ENCODE assay signal across 1 cellular context in the genomic region with DNA sequence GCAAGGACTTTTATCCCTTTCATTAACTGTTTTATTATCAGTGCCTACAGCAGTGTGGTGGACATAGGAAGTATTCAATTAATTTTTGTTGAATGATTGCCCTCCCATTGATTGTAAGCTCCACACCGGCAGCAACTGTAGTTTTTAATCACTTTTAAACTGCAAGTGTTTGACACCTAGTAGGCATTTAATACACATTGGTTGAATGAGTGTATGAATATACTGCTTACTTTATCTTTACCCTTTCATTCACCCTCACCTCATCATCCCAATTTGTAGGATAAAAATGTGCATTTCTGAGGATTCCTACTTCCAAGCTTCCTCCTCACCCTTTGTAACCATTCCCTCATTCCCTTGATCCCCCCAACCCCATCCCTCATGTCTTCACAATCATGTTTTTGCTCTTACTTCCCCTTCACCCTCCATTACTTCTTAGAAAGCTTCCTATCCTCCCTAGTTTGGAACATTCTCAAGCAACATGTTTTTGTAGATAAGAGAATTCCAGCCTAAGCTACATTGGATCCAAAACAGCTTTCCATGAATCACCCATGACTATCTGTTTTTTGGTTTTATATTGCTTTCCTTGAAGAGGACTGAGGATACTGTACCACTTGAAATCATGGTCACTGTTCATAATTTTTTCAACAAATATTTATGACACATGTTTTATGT.
TF ChIP-seq lines count a peak whose summit lies in the region.

No MANE protein-coding gene starts in this region.

TF ChIP-seq in GM23338, 12 proteins besides CTCF, POLR2A, EP300 and RAD21:
- TF ChIP-seq, protein P1, sequence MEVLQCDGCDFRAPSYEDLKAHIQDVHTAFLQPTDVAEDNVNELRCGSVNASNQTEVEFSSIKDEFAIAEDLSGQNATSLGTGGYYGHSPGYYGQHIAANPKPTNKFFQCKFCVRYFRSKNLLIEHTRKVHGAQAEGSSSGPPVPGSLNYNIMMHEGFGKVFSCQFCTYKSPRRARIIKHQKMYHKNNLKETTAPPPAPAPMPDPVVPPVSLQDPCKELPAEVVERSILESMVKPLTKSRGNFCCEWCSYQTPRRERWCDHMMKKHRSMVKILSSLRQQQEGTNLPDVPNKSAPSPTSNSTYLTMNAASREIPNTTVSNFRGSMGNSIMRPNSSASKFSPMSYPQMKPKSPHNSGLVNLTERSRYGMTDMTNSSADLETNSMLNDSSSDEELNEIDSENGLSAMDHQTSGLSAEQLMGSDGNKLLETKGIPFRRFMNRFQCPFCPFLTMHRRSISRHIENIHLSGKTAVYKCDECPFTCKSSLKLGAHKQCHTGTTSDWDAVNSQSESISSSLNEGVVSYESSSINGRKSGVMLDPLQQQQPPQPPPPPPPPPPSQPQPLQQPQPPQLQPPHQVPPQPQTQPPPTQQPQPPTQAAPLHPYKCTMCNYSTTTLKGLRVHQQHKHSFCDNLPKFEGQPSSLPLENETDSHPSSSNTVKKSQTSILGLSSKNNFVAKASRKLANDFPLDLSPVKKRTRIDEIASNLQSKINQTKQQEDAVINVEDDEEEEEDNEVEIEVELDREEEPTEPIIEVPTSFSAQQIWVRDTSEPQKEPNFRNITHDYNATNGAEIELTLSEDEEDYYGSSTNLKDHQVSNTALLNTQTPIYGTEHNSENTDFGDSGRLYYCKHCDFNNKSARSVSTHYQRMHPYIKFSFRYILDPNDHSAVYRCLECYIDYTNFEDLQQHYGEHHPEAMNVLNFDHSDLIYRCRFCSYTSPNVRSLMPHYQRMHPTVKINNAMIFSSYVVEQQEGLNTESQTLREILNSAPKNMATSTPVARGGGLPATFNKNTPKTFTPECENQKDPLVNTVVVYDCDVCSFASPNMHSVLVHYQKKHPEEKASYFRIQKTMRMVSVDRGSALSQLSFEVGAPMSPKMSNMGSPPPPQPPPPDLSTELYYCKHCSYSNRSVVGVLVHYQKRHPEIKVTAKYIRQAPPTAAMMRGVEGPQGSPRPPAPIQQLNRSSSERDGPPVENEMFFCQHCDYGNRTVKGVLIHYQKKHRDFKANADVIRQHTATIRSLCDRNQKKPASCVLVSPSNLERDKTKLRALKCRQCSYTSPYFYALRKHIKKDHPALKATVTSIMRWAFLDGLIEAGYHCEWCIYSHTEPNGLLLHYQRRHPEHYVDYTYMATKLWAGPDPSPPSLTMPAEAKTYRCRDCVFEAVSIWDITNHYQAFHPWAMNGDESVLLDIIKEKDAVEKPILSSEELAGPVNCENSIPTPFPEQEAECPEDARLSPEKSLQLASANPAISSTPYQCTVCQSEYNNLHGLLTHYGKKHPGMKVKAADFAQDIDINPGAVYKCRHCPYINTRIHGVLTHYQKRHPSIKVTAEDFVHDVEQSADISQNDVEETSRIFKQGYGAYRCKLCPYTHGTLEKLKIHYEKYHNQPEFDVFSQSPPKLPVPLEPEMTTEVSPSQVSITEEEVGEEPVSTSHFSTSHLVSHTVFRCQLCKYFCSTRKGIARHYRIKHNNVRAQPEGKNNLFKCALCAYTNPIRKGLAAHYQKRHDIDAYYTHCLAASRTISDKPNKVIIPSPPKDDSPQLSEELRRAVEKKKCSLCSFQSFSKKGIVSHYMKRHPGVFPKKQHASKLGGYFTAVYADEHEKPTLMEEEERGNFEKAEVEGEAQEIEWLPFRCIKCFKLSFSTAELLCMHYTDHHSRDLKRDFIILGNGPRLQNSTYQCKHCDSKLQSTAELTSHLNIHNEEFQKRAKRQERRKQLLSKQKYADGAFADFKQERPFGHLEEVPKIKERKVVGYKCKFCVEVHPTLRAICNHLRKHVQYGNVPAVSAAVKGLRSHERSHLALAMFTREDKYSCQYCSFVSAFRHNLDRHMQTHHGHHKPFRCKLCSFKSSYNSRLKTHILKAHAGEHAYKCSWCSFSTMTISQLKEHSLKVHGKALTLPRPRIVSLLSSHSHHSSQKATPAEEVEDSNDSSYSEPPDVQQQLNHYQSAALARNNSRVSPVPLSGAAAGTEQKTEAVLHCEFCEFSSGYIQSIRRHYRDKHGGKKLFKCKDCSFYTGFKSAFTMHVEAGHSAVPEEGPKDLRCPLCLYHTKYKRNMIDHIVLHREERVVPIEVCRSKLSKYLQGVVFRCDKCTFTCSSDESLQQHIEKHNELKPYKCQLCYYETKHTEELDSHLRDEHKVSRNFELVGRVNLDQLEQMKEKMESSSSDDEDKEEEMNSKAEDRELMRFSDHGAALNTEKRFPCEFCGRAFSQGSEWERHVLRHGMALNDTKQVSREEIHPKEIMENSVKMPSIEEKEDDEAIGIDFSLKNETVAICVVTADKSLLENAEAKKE (CRISPR knock-in tag; IDR thresholded peaks at IDR 0.05): no peak
- TF ChIP-seq JUNB (IDR thresholded peaks at IDR 0.05; ENCODE audit: unreplicated experiment): no peak
- TF ChIP-seq STAT1 (IDR thresholded peaks at IDR 0.05; ENCODE audit: unreplicated experiment): no peak
- TF ChIP-seq, protein P2, sequence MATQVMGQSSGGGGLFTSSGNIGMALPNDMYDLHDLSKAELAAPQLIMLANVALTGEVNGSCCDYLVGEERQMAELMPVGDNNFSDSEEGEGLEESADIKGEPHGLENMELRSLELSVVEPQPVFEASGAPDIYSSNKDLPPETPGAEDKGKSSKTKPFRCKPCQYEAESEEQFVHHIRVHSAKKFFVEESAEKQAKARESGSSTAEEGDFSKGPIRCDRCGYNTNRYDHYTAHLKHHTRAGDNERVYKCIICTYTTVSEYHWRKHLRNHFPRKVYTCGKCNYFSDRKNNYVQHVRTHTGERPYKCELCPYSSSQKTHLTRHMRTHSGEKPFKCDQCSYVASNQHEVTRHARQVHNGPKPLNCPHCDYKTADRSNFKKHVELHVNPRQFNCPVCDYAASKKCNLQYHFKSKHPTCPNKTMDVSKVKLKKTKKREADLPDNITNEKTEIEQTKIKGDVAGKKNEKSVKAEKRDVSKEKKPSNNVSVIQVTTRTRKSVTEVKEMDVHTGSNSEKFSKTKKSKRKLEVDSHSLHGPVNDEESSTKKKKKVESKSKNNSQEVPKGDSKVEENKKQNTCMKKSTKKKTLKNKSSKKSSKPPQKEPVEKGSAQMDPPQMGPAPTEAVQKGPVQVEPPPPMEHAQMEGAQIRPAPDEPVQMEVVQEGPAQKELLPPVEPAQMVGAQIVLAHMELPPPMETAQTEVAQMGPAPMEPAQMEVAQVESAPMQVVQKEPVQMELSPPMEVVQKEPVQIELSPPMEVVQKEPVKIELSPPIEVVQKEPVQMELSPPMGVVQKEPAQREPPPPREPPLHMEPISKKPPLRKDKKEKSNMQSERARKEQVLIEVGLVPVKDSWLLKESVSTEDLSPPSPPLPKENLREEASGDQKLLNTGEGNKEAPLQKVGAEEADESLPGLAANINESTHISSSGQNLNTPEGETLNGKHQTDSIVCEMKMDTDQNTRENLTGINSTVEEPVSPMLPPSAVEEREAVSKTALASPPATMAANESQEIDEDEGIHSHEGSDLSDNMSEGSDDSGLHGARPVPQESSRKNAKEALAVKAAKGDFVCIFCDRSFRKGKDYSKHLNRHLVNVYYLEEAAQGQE (IDR thresholded peaks at IDR 0.05; ENCODE audit: unreplicated experiment): no peak
- no peak for TF ChIP-seq POLR2AphosphoS5 (IDR thresholded peaks at IDR 0.05; ENCODE audit: low read depth)
- TF ChIP-seq ZNF331 (CRISPR knock-in tag; IDR thresholded peaks at IDR 0.05; ENCODE audit: low read depth): no peak
- TF ChIP-seq EZH2phosphoT487 (IDR thresholded peaks at IDR 0.05; ENCODE audit: unreplicated experiment): no peak
- no peak for TF ChIP-seq CREB1 (CRISPR knock-in tag; IDR thresholded peaks at IDR 0.05; ENCODE audit: low read depth)
- TF ChIP-seq, protein P3, sequence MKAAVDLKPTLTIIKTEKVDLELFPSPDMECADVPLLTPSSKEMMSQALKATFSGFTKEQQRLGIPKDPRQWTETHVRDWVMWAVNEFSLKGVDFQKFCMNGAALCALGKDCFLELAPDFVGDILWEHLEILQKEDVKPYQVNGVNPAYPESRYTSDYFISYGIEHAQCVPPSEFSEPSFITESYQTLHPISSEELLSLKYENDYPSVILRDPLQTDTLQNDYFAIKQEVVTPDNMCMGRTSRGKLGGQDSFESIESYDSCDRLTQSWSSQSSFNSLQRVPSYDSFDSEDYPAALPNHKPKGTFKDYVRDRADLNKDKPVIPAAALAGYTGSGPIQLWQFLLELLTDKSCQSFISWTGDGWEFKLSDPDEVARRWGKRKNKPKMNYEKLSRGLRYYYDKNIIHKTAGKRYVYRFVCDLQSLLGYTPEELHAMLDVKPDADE (IDR thresholded peaks at IDR 0.05): no peak
- no peak for TF ChIP-seq ZNF114 (CRISPR knock-in tag; IDR thresholded peaks at IDR 0.05)
- no peak for TF ChIP-seq NANOG (IDR thresholded peaks at IDR 0.05; ENCODE audit: borderline replicate concordance)
- TF ChIP-seq EZH2 (IDR thresholded peaks at IDR 0.05; ENCODE audit: low read depth, unreplicated experiment): no peak
